ENCODE assay signal across 12 cellular contexts in genomic region chr15:85010114-85010471, GRCh38. TPM values are rescaled to one million over a fixed set of nuclear protein-coding genes. Genes with fewer than 3 reads are reported as not detected.
DNase-seq lines count a peak whose midpoint lies in the region; ATAC-seq and TF ChIP-seq lines count a peak whose summit lies in the region.
"Had no signal": no experiment of that assay in that cellular context is flagged by ENCODE, and none has a peak within 500 bp of the region (broad histone marks: within the 10 kb centered on the region; RNA-seq: fewer than 3 reads in every experiment).

No MANE protein-coding gene starts in this region.

- no peak for ATAC-seq in left cardiac atrium
- no peak for ATAC-seq in aorta (ENCODE audit: low FRiP score)
- no peak for ATAC-seq in GM21737 (IDR thresholded peaks at IDR 0.05; ENCODE audit: unreplicated experiment)

- no peaks in the 10 kb centered on the region for H3K27me3 ChIP-seq in cardiac muscle cell
- H3K27me3 ChIP-seq in muscle layer of duodenum (ENCODE audit: low read depth, low read length): no peaks in the 10 kb centered on the region
- H3K27me3 ChIP-seq in aorta (ENCODE audit: control insufficient read depth in 1 of 2, insufficient read depth in 2 of 2, low read length in 1 of 2): no peaks in the 10 kb centered on the region

- intact Hi-C loops in left cardiac atrium (cut with DNase I) (no loop called here), aorta (cut with DNase I) (no loop called here), posterior vena cava (cut with DNase I) (no loop called here)

- H3K9me3 ChIP-seq in cardiac muscle cell (ENCODE audit: low read depth): no peaks in the 10 kb centered on the region
- no peaks in the 10 kb centered on the region for H3K9me3 ChIP-seq in muscle layer of duodenum (ENCODE audit: control insufficient read depth in 1 of 2, low read length in 2 of 2)
- no peaks in the 10 kb centered on the region for H3K9me3 ChIP-seq in aorta (ENCODE audit: control insufficient read depth, low read length)

- H3K27ac ChIP-seq in cardiac muscle cell (peak overlapping the region; percentile 33), adipose tissue (ENCODE audit: low read depth, low read length) (peak overlapping the region; percentile 72), muscle layer of duodenum (ENCODE audit: low read length) (peak overlapping the region; percentile 85), aorta (ENCODE audit: low read depth in 1 of 2, low read length in 2 of 2) (peak overlapping the region; percentile 73 to 87)

- no peak for TF ChIP-seq CTCF in cardiac muscle cell (IDR thresholded peaks at IDR 0.05; ENCODE audit: low read depth, low read length)

- H3K4me3 ChIP-seq in cardiac muscle cell: no peak overlapping the region
- H3K4me3 ChIP-seq in muscle layer of duodenum (ENCODE audit: low read depth in 1 of 2, low read length in 2 of 2): no peak overlapping the region
- H3K4me3 ChIP-seq in aorta (ENCODE audit: low read length in 2 of 2): no peak overlapping the region

- no peak for DNase-seq in cardiac muscle cell (ENCODE audit: low read depth in 1 of 2, low spot score in 1 of 2)
- DNase-seq in left cardiac atrium: no peak
- DNase-seq in aorta: no peak
- DNase-seq in effector CD8-positive, alpha-beta T cell (lab: John Stamatoyannopoulos, UW): no peak
- DNase-seq in posterior vena cava (ENCODE audit: low spot score): no peak
- DNase-seq: activated naive CD4-positive, alpha-beta T cell; DND-41; NCI-H774; stimulated activated CD4-positive, alpha-beta T cell treated with anti-CD3 and anti-CD28 coated beads, Interleukin-2, amount 100 ng/mL, for 48 hours had no signal

- H3K36me3 ChIP-seq in cardiac muscle cell: no peaks in the 10 kb centered on the region
- H3K36me3 ChIP-seq in muscle layer of duodenum (ENCODE audit: control insufficient read depth in 1 of 2, insufficient read depth in 2 of 2, low read length in 2 of 2): no peaks in the 10 kb centered on the region
- no peaks in the 10 kb centered on the region for H3K36me3 ChIP-seq in aorta (ENCODE audit: control insufficient read depth in 1 of 2, insufficient read depth in 2 of 2, low read length in 1 of 2)

- H3K4me1 ChIP-seq in cardiac muscle cell (ENCODE audit: low read depth) (peaks cover 16% of the 10 kb centered on the region), muscle layer of duodenum (ENCODE audit: control insufficient read depth in 1 of 2, insufficient read depth in 2 of 2, low read length in 2 of 2) (peaks cover 46 to 49% of the 10 kb centered on the region in 2 donors), aorta (ENCODE audit: control insufficient read depth in 1 of 2, insufficient read depth in 2 of 2, low read length in 2 of 2) (no peaks in the 10 kb centered on the region)

RNA-seq across cellular contexts. Expression of gene PDE8A, which starts 28.4 kb away (rescaled TPM):
- total RNA-seq in cardiac muscle cell: 18.6 and 26.8 TPM in 2 replicates
- polyA plus RNA-seq in cardiac muscle cell: 10.2 and 14.2 TPM in 2 replicates
- total RNA-seq in left cardiac atrium: 10 to 100 TPM; 21.1 to 26.3 TPM
- 10 to 100 TPM in 2 of 3 donors, 1 to 10 TPM in 1; 9.0 to 24.2 (median 19.4) TPM for polyA plus RNA-seq in adipose tissue
- total RNA-seq in aorta: 10 to 100 TPM; 68.8 to 71.1 TPM
- 10 to 100 TPM in 1 of 2 donors, 1 to 10 TPM in 1; 8.5 to 24.3 TPM for polyA plus RNA-seq in aorta
- total RNA-seq in posterior vena cava: 10 to 100 TPM; 30.9 to 48.8 TPM

Comparison
In these comparisons a context has a peak if more than half of its experiments do, and no peak if none do; other contexts are left out.
1. H3K27ac ChIP-seq: peak in every context shown above with its lines; median percentile 85 in muscle layer of duodenum; 80 in aorta; 72 in adipose tissue; 33 in cardiac muscle cell.